ENCODE assay signal across 1 cellular context in genomic region chr3:134406331-134407246, GRCh38.
A peak's percentile ranks its signal among the peaks of the same experiment; 100 is the strongest.
TF ChIP-seq lines count a peak whose summit lies in the region.

No MANE protein-coding gene starts in this region.

TF ChIP-seq in WTC11, 78 proteins besides CTCF, POLR2A, EP300 and RAD21 (continued from another document):
- TF ChIP-seq, protein P1, sequence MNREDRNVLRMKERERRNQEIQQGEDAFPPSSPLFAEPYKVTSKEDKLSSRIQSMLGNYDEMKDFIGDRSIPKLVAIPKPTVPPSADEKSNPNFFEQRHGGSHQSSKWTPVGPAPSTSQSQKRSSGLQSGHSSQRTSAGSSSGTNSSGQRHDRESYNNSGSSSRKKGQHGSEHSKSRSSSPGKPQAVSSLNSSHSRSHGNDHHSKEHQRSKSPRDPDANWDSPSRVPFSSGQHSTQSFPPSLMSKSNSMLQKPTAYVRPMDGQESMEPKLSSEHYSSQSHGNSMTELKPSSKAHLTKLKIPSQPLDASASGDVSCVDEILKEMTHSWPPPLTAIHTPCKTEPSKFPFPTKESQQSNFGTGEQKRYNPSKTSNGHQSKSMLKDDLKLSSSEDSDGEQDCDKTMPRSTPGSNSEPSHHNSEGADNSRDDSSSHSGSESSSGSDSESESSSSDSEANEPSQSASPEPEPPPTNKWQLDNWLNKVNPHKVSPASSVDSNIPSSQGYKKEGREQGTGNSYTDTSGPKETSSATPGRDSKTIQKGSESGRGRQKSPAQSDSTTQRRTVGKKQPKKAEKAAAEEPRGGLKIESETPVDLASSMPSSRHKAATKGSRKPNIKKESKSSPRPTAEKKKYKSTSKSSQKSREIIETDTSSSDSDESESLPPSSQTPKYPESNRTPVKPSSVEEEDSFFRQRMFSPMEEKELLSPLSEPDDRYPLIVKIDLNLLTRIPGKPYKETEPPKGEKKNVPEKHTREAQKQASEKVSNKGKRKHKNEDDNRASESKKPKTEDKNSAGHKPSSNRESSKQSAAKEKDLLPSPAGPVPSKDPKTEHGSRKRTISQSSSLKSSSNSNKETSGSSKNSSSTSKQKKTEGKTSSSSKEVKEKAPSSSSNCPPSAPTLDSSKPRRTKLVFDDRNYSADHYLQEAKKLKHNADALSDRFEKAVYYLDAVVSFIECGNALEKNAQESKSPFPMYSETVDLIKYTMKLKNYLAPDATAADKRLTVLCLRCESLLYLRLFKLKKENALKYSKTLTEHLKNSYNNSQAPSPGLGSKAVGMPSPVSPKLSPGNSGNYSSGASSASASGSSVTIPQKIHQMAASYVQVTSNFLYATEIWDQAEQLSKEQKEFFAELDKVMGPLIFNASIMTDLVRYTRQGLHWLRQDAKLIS (CRISPR knock-in tag; IDR thresholded peaks at IDR 0.05; ENCODE audit: borderline replicate concordance), result no peak
- TF ChIP-seq FOXP1 (CRISPR knock-in tag; IDR thresholded peaks at IDR 0.05; ENCODE audit: borderline replicate concordance), result peak; percentile 65; the same call in 1 of the 2 replicates
